ENCODE assay signal across 12 cellular contexts in the genomic region with DNA sequence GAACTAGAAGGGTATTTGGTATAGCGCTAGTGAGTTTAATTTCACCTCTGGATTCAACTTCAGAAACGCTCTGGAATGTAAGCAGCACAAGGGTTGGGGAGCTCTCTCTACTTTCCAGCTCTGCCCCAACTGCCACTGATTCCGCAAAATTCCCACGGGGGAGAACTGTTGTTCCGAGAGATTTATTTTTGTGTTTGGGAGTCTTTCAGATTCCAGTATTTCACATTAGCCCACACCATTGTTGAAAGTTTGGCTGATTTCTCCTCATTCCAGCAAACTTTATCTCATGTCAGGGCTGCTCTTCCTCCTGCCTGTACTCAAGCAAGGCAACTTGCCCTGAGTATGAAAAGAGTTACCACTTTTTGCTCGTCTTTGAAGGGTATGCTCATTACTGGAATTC.
"Had no signal": no experiment of that assay in that cellular context is flagged by ENCODE, and none has a peak within 500 bp of the region (broad histone marks: within the 10 kb centered on the region; RNA-seq: fewer than 3 reads in every experiment).

No MANE protein-coding gene starts in this region.

- H3K27me3 ChIP-seq: esophagus squamous epithelium, foreskin keratinocyte, right atrium auricular region, tibial nerve had no signal

- H3K36me3 ChIP-seq: esophagus squamous epithelium, right atrium auricular region, tibial nerve had no signal

- H3K4me3 ChIP-seq: esophagus squamous epithelium, right atrium auricular region, tibial nerve had no signal

- ATAC-seq: effector memory CD8-positive, alpha-beta T cell; foreskin keratinocyte; left colon; naive thymus-derived CD4-positive, alpha-beta T cell; stimulated activated effector memory CD8-positive, alpha-beta T cell treated with anti-CD3 and anti-CD28 coated beads, Interleukin-12 subunit alpha, Interleukin-12 subunit beta, amount 100 ng/mL, for 72 hours; stimulated activated naive CD8-positive, alpha-beta T cell treated with anti-CD3 and anti-CD28 coated beads, Interleukin-15, Interleukin-2, amounts not matched to agents 100 U/mL and 50 U/mL, for 24 hours had no signal

- H3K27ac ChIP-seq: foreskin keratinocyte, right atrium auricular region, tibial nerve had no signal

- H3K9me3 ChIP-seq: esophagus squamous epithelium had no signal

- H3K4me1 ChIP-seq: foreskin keratinocyte, right atrium auricular region, tibial nerve had no signal

- DNase-seq: effector memory CD8-positive, alpha-beta T cell; esophagus squamous epithelium; left colon; naive thymus-derived CD4-positive, alpha-beta T cell; small intestine; stimulated activated CD4-positive, alpha-beta T cell treated with anti-CD3 and anti-CD28 coated beads, Interleukin-4, amount 100 ng/mL, for 1 hour; stimulated activated CD8-positive, alpha-beta memory T cell treated with anti-CD3 and anti-CD28 coated beads, Interleukin-4, amount 100 ng/mL, for 48 hours; stimulated activated naive CD8-positive, alpha-beta T cell treated with anti-CD3 and anti-CD28 coated beads, Interleukin-15, Interleukin-2, amounts not matched to agents 100 U/mL and 50 U/mL, for 24 hours had no signal
